ENCODE assay signal across 25 cellular contexts in the genomic region with DNA sequence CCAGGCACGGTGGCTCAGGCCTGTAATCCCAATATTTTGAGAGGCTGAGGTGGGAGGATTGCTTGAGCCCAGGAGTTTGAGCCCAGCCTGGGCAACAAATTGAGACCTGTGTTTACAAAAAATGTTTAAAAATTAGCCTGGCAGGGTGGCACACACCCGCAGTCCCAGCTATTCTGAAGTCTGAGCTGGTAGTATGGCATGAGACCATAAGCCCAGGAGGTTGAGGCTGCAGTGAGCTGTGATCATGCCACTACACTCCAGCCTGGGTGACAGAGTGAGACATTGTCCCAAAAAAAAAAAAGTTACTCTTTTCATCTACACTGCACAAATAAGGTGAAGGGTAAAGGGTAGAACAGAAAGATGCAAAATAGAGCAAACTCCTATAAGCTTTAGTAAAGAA. TPM values are rescaled to one million over a fixed set of nuclear protein-coding genes. Genes with fewer than 3 reads are reported as not detected.
DNase-seq lines count a peak whose midpoint lies in the region; ATAC-seq and TF ChIP-seq lines count a peak whose summit lies in the region.
"Had no signal": no experiment of that assay in that cellular context is flagged by ENCODE, and none has a peak within 500 bp of the region (broad histone marks: within the 10 kb centered on the region; RNA-seq: fewer than 3 reads in every experiment).

No MANE protein-coding gene starts in this region.

- intact Hi-C loops in heart left ventricle (cut with DNase I): loop anchor here in 3 of 10 donors (5.0 to 10.0 kb wide), 2 partner anchors 34 to 46 kb away; no protein-coding TSS in a partner anchor
- intact Hi-C loops in Right ventricle myocardium inferior (cut with DNase I): no loop called here
- intact Hi-C loops in left ventricle myocardium inferior (cut with micrococcal nuclease): no loop called here
- intact Hi-C loops in transverse colon (cut with DNase I; ENCODE audit: low total_unique reads): no loop called here

- H3K27ac Mint-ChIP-seq in nephron progenitor cell: peak overlapping the region; percentile 10
- H3K27ac Mint-ChIP-seq in activated naive CD4-positive, alpha-beta T cell treated with anti-CD3 and anti-CD28 coated beads, Interleukin-2, amount 50 U/mL, for 72 hours: no peak overlapping the region
- H3K27ac Mint-ChIP-seq: CD4-positive, alpha-beta T cell; GM23338 had no signal

- no peak for TF ChIP-seq CTCF in heart left ventricle (IDR thresholded peaks at IDR 0.05)
- no peak for TF ChIP-seq CTCF in left ventricle myocardium inferior (IDR thresholded peaks at IDR 0.05; ENCODE audit: borderline replicate concordance)
- no peak for TF ChIP-seq CTCF in nephron progenitor cell (IDR thresholded peaks at IDR 0.05)
- no peak for TF ChIP-seq CTCF in suprapubic skin (IDR thresholded peaks at IDR 0.05)
- no peak for TF ChIP-seq CTCF in transverse colon (IDR thresholded peaks at IDR 0.05)

- TF ChIP-seq EP300 in suprapubic skin (IDR thresholded peaks at IDR 0.05) (no peak), transverse colon (IDR thresholded peaks at IDR 0.05; ENCODE audit: low read depth) (no peak)

- 38 to 48% (median 44%) methylated on average over 2 of the region's 2 CpGs for WGBS in heart left ventricle, 4 donors
- 79% methylated on average over 2 of the region's 2 CpGs for WGBS in suprapubic skin
- WGBS in transverse colon (ENCODE audit: low coverage in 1 of 2), 2 donors: 57 to 74% methylated on average over 1 to 2 of the region's 2 CpGs

- ATAC-seq in heart left ventricle: peak in 3 of 4 donors; percentile 12 to 36 (median 18)
- ATAC-seq in Right ventricle myocardium inferior: no peak
- ATAC-seq in activated naive CD4-positive, alpha-beta T cell treated with anti-CD3 and anti-CD28 coated beads, Interleukin-2, amount 50 U/mL, for 72 hours: no peak
- ATAC-seq in HG02798 (IDR thresholded peaks at IDR 0.05; ENCODE audit: poor library complexity, unreplicated experiment): no peak
- ATAC-seq: GM23338 had no signal

- TF ChIP-seq POLR2A in heart left ventricle (IDR thresholded peaks at IDR 0.05): no peak
- TF ChIP-seq POLR2A in suprapubic skin (IDR thresholded peaks at IDR 0.05): no peak
- TF ChIP-seq POLR2A in transverse colon (IDR thresholded peaks at IDR 0.05): no peak

- H3K27me3 ChIP-seq in heart left ventricle (no peaks in the 10 kb centered on the region), left ventricle myocardium inferior (ENCODE audit: low read depth) (no peaks in the 10 kb centered on the region), suprapubic skin (no peaks in the 10 kb centered on the region), transverse colon (no peaks in the 10 kb centered on the region)

- H3K36me3 Mint-ChIP-seq in nephron progenitor cell (ENCODE audit: low read depth): peaks cover 15% of the 10 kb centered on the region
- H3K36me3 Mint-ChIP-seq in activated naive CD4-positive, alpha-beta T cell treated with anti-CD3 and anti-CD28 coated beads, Interleukin-2, amount 50 U/mL, for 72 hours: peaks cover 0 to 5% of the 10 kb centered on the region in 2 donors

- in situ Hi-C loops in transverse colon (cut with MboI; ENCODE audit: low pct_ligation_motif_present in 1 of 4, low pct_unique_long_range_greater_than_20kb in 1 of 4, low sequenced_read_pairs in 3 of 4): loop anchor here in 2 of 4 donors (10.0 kb wide), 2 partner anchors 56 to 204 kb away; no protein-coding TSS in a partner anchor

- H3K9me3 ChIP-seq in heart left ventricle: no peaks in the 10 kb centered on the region
- no peaks in the 10 kb centered on the region for H3K9me3 ChIP-seq in left ventricle myocardium inferior (replicated peaks)
- H3K9me3 ChIP-seq in suprapubic skin: no peaks in the 10 kb centered on the region
- no peaks in the 10 kb centered on the region for H3K9me3 ChIP-seq in transverse colon
- H3K9me3 ChIP-seq: HAP-1 had no signal

- H3K27ac ChIP-seq in heart left ventricle (peak overlapping the region; percentile 69 to 97 (median 82)), left ventricle myocardium inferior (replicated peaks) (peak overlapping the region; percentile 92), suprapubic skin (peak overlapping the region; percentile 20), transverse colon (no peak overlapping the region)
- H3K27ac ChIP-seq: HL-60, KMS-11, RWPE1 had no signal

- H3K36me3 ChIP-seq in heart left ventricle (peaks cover 0 to 36% (median 22%) of the 10 kb centered on the region in 9 donors), left ventricle myocardium inferior (peaks cover 19% of the 10 kb centered on the region), suprapubic skin (peaks cover 22% of the 10 kb centered on the region), transverse colon (no peaks in the 10 kb centered on the region)
- H3K36me3 ChIP-seq: HAP-1 had no signal

- H3K27me3 Mint-ChIP-seq in nephron progenitor cell (ENCODE audit: low read depth, poor library complexity): no peaks in the 10 kb centered on the region
- H3K27me3 Mint-ChIP-seq: CD4-positive, alpha-beta T cell had no signal

- no peak overlapping the region for H3K4me3 ChIP-seq in heart left ventricle
- no peak overlapping the region for H3K4me3 ChIP-seq in left ventricle myocardium inferior
- no peak overlapping the region for H3K4me3 ChIP-seq in suprapubic skin
- H3K4me3 ChIP-seq in transverse colon: no peak overlapping the region
- H3K4me3 ChIP-seq: GM23338, HAP-1 had no signal

- H3K4me3 Mint-ChIP-seq in nephron progenitor cell: no peak overlapping the region
- H3K4me3 Mint-ChIP-seq: CD4-positive, alpha-beta T cell; GM23338 had no signal

- no peaks in the 10 kb centered on the region for H3K9me3 Mint-ChIP-seq in nephron progenitor cell
- H3K9me3 Mint-ChIP-seq in activated naive CD4-positive, alpha-beta T cell treated with anti-CD3 and anti-CD28 coated beads, Interleukin-2, amount 50 U/mL, for 72 hours: no peaks in the 10 kb centered on the region
- H3K9me3 Mint-ChIP-seq: CD4-positive, alpha-beta T cell; GM23338 had no signal

- no peaks in the 10 kb centered on the region for H3K4me1 Mint-ChIP-seq in nephron progenitor cell
- H3K4me1 Mint-ChIP-seq: GM23338 had no signal

- no peak for DNase-seq in heart left ventricle
- no peak for DNase-seq in Right ventricle myocardium inferior (ENCODE audit: missing footprints)
- no peak for DNase-seq in left ventricle myocardium inferior
- no peak for DNase-seq in nephron progenitor cell
- no peak for DNase-seq in suprapubic skin (ENCODE audit: low spot score in 2 of 2)
- no peak for DNase-seq in activated naive CD4-positive, alpha-beta T cell treated with anti-CD3 and anti-CD28 coated beads, Interleukin-2, amount 50 U/mL, for 72 hours (ENCODE audit: low spot score in 2 of 2)
- no peak for DNase-seq in transverse colon
- DNase-seq: AML-193; CD4-positive, alpha-beta T cell; COR-L47; DMS 273 treated with DMSO at 0.1 percent for 48 hours; DMS79 treated with DMSO at 0.1 percent for 48 hours; IMR-90; NCI-H1105; NCI-H2029 treated with DMSO at 0.1 percent for 48 hours; NCI-H226; NCI-H510A treated with DMSO at 0.1 percent for 48 hours; NCI-H774; NK-92 treated with Interleukin-12 subunit alpha and Interleukin-12 subunit beta, amount 100 ng/mL, for 24 hours had no signal

- peaks cover 0 to 46% (median 8%) of the 10 kb centered on the region in 12 donors for H3K4me1 ChIP-seq in heart left ventricle
- H3K4me1 ChIP-seq in left ventricle myocardium inferior: peaks cover 56% of the 10 kb centered on the region
- peaks cover 4% of the 10 kb centered on the region for H3K4me1 ChIP-seq in suprapubic skin
- H3K4me1 ChIP-seq in transverse colon: peaks cover 0 to 5% (median 0%) of the 10 kb centered on the region in 4 donors

RNA-seq across cellular contexts. Expression of gene PPP2R1B, which starts 22.3 kb away (rescaled TPM):
- total RNA-seq in heart left ventricle: 10 to 100 TPM in 5 of 9 donors, 1 to 10 TPM in 4; 6.8 to 99.9 (median 11.8) TPM
- 1 to 10 TPM; 4.2 to 7.9 TPM for polyA plus RNA-seq in heart left ventricle
- total RNA-seq in Right ventricle myocardium inferior: 7.8 TPM
- 6.5 TPM for total RNA-seq in left ventricle myocardium inferior
- 10 to 100 TPM; 27.9 to 39.8 (median 31.8) TPM for total RNA-seq in suprapubic skin
- 10 to 100 TPM; 53.9 to 57.3 TPM for total RNA-seq in activated naive CD4-positive, alpha-beta T cell treated with anti-CD3 and anti-CD28 coated beads, Interleukin-2, amount 50 U/mL, for 72 hours
- total RNA-seq in transverse colon: 10 to 100 TPM; 28.1 to 55.5 (median 41.5) TPM

Comparison
In these comparisons a context has a peak if more than half of its experiments do, and no peak if none do; other contexts are left out.
1. ATAC-seq: peak in heart left ventricle (3 of 4); none in Right ventricle myocardium inferior (single experiment), activated naive CD4-positive, alpha-beta T cell treated with anti-CD3 and anti-CD28 coated beads, Interleukin-2, amount 50 U/mL, for 72 hours (0 of 2) and HG02798 (single experiment).
2. H3K27ac ChIP-seq: peak in heart left ventricle (12 of 12), left ventricle myocardium inferior (single experiment) and suprapubic skin (single experiment); none in transverse colon (0 of 4).